13 cellular contexts compared by ENCODE assay signal in the genomic region with DNA sequence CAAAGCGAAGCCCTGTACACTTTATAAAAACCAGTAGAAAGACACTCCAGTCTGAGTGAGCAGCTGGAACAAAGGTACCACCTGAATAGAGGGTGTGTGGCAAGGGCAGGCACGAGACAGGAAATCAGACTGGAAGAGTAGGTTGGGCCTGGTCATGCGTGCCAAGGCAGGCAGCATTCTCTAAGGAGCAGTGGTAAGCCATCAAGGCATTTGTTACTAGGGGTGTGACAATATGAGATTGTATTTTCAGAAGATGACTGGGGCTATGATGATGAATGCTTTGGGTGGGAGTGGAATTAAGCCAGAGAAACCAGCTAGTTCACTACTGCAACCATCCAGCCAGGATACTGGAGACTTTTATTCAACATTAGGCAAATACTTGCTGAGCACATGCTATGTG. TPM values are rescaled to one million over a fixed set of nuclear protein-coding genes. Genes with fewer than 3 reads are reported as not detected.
DNase-seq lines count a peak whose midpoint lies in the region; FAIRE-seq lines count a peak whose summit lies in the region.
"Had no signal": no experiment of that assay in that cellular context is flagged by ENCODE, and none has a peak within 500 bp of the region (broad histone marks: within the 10 kb centered on the region; RNA-seq: fewer than 3 reads in every experiment).

No MANE protein-coding gene starts in this region.

- FAIRE-seq in RCC 7860 (lab: Jason Lieb, UNC) (peak; percentile 7), HTR-8/SVneo (lab: Jason Lieb, UNC) (no peak)

- peak; percentile 8 for DNase-seq in stimulated activated CD4-positive, alpha-beta T cell treated with anti-CD3 and anti-CD28 coated beads, Interleukin-4, amount 100 ng/mL, for 24 hours
- DNase-seq in stimulated activated CD4-positive, alpha-beta T cell treated with anti-CD3 and anti-CD28 coated beads, Interleukin-12 subunit alpha, Interleukin-12 subunit beta, amount 100 ng/mL, for 4 hours, result no peak
- DNase-seq in RCC 7860 (ENCODE audit: low spot score), result peak; percentile 66
- DNase-seq in iPS-NIHi11 (ENCODE audit: low spot score), result peak; percentile 45
- DNase-seq in ureter (ENCODE audit: low spot score), result peak; percentile 87
- DNase-seq in DMS79 treated with DMSO at 0.1 percent for 48 hours (lab: John Stamatoyannopoulos, UW), result no peak
- DNase-seq in HTR-8/SVneo (ENCODE audit: insufficient read length, low spot score), result no peak
- no peak for DNase-seq in SK-N-DZ (ENCODE audit: low spot score)
- DNase-seq: activated T-cell treated with anti-CD3 and anti-CD28 coated beads, Interleukin-2, amount 50 U/mL, for 72 hours; central memory CD4-positive, alpha-beta T cell; left cardiac atrium; substantia nigra; T1000 had no signal

RNA-seq across cellular contexts. Expression of a gene that starts 5.0 kb away (rescaled TPM):
- 48.6 TPM for total RNA-seq in ureter
- polyA plus RNA-seq in SK-N-DZ (2014; cell fraction: cytosol; rRNA removed), result 9.5 and 10.0 TPM in 2 replicates
- 25.2 and 26.4 TPM in 2 replicates for polyA plus RNA-seq in SK-N-DZ (2014; cell fraction: nucleus; rRNA removed)

RNA-seq across cellular contexts. Expression of a gene that starts 5.8 kb away (rescaled TPM):
- total RNA-seq in ureter, result 30.0 TPM
- polyA plus RNA-seq in SK-N-DZ (2014; cell fraction: cytosol; rRNA removed), result 1.4 and 1.7 TPM in 2 replicates
- polyA plus RNA-seq in SK-N-DZ (2014; cell fraction: nucleus; rRNA removed), result 36.4 and 46.9 TPM in 2 replicates

RNA-seq across cellular contexts. Expression of a gene that starts 58.6 kb away (rescaled TPM):
- 39.6 TPM for total RNA-seq in ureter
- 6.4 and 8.6 TPM in 2 replicates for polyA plus RNA-seq in SK-N-DZ (2014; cell fraction: cytosol; rRNA removed)
- polyA plus RNA-seq in SK-N-DZ (2014; cell fraction: nucleus; rRNA removed), result 20.7 and 31.7 TPM in 2 replicates

Comparison
In these comparisons a context has a peak if more than half of its experiments do, and no peak if none do; other contexts are left out.
1. DNase-seq: peak in stimulated activated CD4-positive, alpha-beta T cell treated with anti-CD3 and anti-CD28 coated beads, Interleukin-4, amount 100 ng/mL, for 24 hours (single experiment), RCC 7860 (single experiment), iPS-NIHi11 (single experiment) and ureter (single experiment); none in stimulated activated CD4-positive, alpha-beta T cell treated with anti-CD3 and anti-CD28 coated beads, Interleukin-12 subunit alpha, Interleukin-12 subunit beta, amount 100 ng/mL, for 4 hours (single experiment), DMS79 treated with DMSO at 0.1 percent for 48 hours (single experiment), HTR-8/SVneo (single experiment) and SK-N-DZ (single experiment).